Comparison of ENCODE assay signal across 11 cellular contexts in genomic region chr3:48434591-48435222, GRCh38. TPM values are rescaled to one million over a fixed set of nuclear protein-coding genes. Genes with fewer than 3 reads are reported as not detected.
A peak's percentile ranks its signal among the peaks of the same experiment; 100 is the strongest.
DNase-seq lines count a peak whose midpoint lies in the region; ATAC-seq and TF ChIP-seq lines count a peak whose summit lies in the region.
"Had no signal": no experiment of that assay in that cellular context is flagged by ENCODE, and none has a peak within 500 bp of the region (broad histone marks: within the 10 kb centered on the region; RNA-seq: fewer than 3 reads in every experiment).

No MANE protein-coding gene starts in this region.

- H3K9me3 ChIP-seq in esophagus squamous epithelium (no peaks in the 10 kb centered on the region), stomach smooth muscle (ENCODE audit: control insufficient read depth in 2 of 2, low read length in 2 of 2) (no peaks in the 10 kb centered on the region)
- H3K9me3 ChIP-seq: heart left ventricle had no signal

- peak overlapping the region; percentile 95 to 98 (median 96) for H3K27ac ChIP-seq in esophagus squamous epithelium
- H3K27ac ChIP-seq in stomach smooth muscle (ENCODE audit: low read length): peak overlapping the region; percentile 70

- H3K4me1 Mint-ChIP-seq in activated naive CD8-positive, alpha-beta T cell treated with anti-CD3 and anti-CD28 coated beads for 36 hours: peaks cover 19% of the 10 kb centered on the region

- H3K36me3 Mint-ChIP-seq in activated naive CD8-positive, alpha-beta T cell treated with anti-CD3 and anti-CD28 coated beads for 36 hours: peaks cover 14% of the 10 kb centered on the region

- H3K36me3 ChIP-seq in esophagus squamous epithelium: peaks cover 0 to 11% (median 0%) of the 10 kb centered on the region in 3 donors
- H3K36me3 ChIP-seq in stomach smooth muscle (ENCODE audit: control insufficient read depth in 2 of 2, insufficient read depth in 2 of 2, low read length in 2 of 2): peaks cover 12 to 15% of the 10 kb centered on the region in 2 donors

- no peak for TF ChIP-seq POLR2A in esophagus squamous epithelium (IDR thresholded peaks at IDR 0.05)

- no peak for ATAC-seq in HG03159 (IDR thresholded peaks at IDR 0.05; ENCODE audit: unreplicated experiment)
- no peak for ATAC-seq in GM18502 (IDR thresholded peaks at IDR 0.05; ENCODE audit: poor library complexity, unreplicated experiment)
- ATAC-seq: Panc1 had no signal

- intact Hi-C loops in esophagus squamous epithelium (cut with DNase I): loop anchor here (2.0 to 5.0 kb wide), 2 partner anchors 162 to 242 kb away; no protein-coding TSS in a partner anchor

- H3K9ac ChIP-seq in stomach smooth muscle (ENCODE audit: low read length in 2 of 2): peak overlapping the region in 1 of 2 donors; percentile 51

- no peak overlapping the region for H3K27ac Mint-ChIP-seq in activated naive CD8-positive, alpha-beta T cell treated with anti-CD3 and anti-CD28 coated beads for 36 hours

- H3K9me3 Mint-ChIP-seq in activated naive CD8-positive, alpha-beta T cell treated with anti-CD3 and anti-CD28 coated beads for 36 hours: no peaks in the 10 kb centered on the region
- H3K9me3 Mint-ChIP-seq: stimulated activated naive CD8-positive, alpha-beta T cell treated with anti-CD3 and anti-CD28 coated beads, Interleukin-15, Interleukin-2, amounts not matched to agents 100 ng/mL and 50 ng/mL, for 24 hours had no signal

- no peaks in the 10 kb centered on the region for H3K27me3 ChIP-seq in esophagus squamous epithelium
- no peaks in the 10 kb centered on the region for H3K27me3 ChIP-seq in stomach smooth muscle (ENCODE audit: control insufficient read depth in 1 of 2, insufficient read depth in 2 of 2, low read length in 2 of 2)
- H3K27me3 ChIP-seq: heart left ventricle had no signal

- H3K4me3 ChIP-seq in esophagus squamous epithelium (no peak overlapping the region), stomach smooth muscle (ENCODE audit: low read length in 2 of 2) (no peak overlapping the region)
- H3K4me3 ChIP-seq: heart left ventricle had no signal

- DNase-seq in activated naive CD8-positive, alpha-beta T cell treated with anti-CD3 and anti-CD28 coated beads for 36 hours: peak; percentile 16
- no peak for DNase-seq in esophagus squamous epithelium (lab: John Stamatoyannopoulos, UW)
- DNase-seq in NCI-H1092 (lab: John Stamatoyannopoulos, UW): no peak
- DNase-seq: DMS 273 treated with DMSO at 0.1 percent for 48 hours, heart left ventricle, NCI-H2107 had no signal

- TF ChIP-seq CTCF in esophagus squamous epithelium (IDR thresholded peaks at IDR 0.05): no peak

- no peaks in the 10 kb centered on the region for H3K27me3 Mint-ChIP-seq in activated naive CD8-positive, alpha-beta T cell treated with anti-CD3 and anti-CD28 coated beads for 36 hours
- H3K27me3 Mint-ChIP-seq: stimulated activated naive CD8-positive, alpha-beta T cell treated with anti-CD3 and anti-CD28 coated beads, Interleukin-15, Interleukin-2, amounts not matched to agents 100 ng/mL and 50 ng/mL, for 24 hours had no signal

- WGBS in esophagus squamous epithelium, 2 donors: 27 to 65% methylated on average over 10 to 14 of the region's 15 CpGs

- H3K4me1 ChIP-seq in esophagus squamous epithelium (peaks cover 56 to 82% (median 68%) of the 10 kb centered on the region in 3 donors), stomach smooth muscle (ENCODE audit: control insufficient read depth, insufficient read depth, low read length) (peaks cover 64% of the 10 kb centered on the region)

- H3K4me3 Mint-ChIP-seq in activated naive CD8-positive, alpha-beta T cell treated with anti-CD3 and anti-CD28 coated beads for 36 hours: no peak overlapping the region
- H3K4me3 Mint-ChIP-seq: stimulated activated naive CD8-positive, alpha-beta T cell treated with anti-CD3 and anti-CD28 coated beads, Interleukin-15, Interleukin-2, amounts not matched to agents 100 ng/mL and 50 ng/mL, for 24 hours had no signal

RNA-seq across cellular contexts. Expression of gene PLXNB1, which starts 4.8 kb away (rescaled TPM):
- total RNA-seq in activated naive CD8-positive, alpha-beta T cell treated with anti-CD3 and anti-CD28 coated beads for 36 hours: 1 to 10 TPM; 1.6 to 2.4 TPM
- total RNA-seq in esophagus squamous epithelium: 100 to 1,000 TPM in 3 of 4 donors, 10 to 100 TPM in 1; 57.7 to 215 (median 128) TPM

RNA-seq across cellular contexts. Expression of gene CCDC51, which starts 5.2 kb away (rescaled TPM):
- total RNA-seq in activated naive CD8-positive, alpha-beta T cell treated with anti-CD3 and anti-CD28 coated beads for 36 hours: 10 to 100 TPM; 28.2 to 29.5 TPM
- 10 to 100 TPM; 15.1 to 31.3 (median 18.2) TPM for total RNA-seq in esophagus squamous epithelium

RNA-seq across cellular contexts. Expression of gene TMA7, which starts 5.3 kb away (rescaled TPM):
- total RNA-seq in activated naive CD8-positive, alpha-beta T cell treated with anti-CD3 and anti-CD28 coated beads for 36 hours: 100 to 1,000 TPM; 398 to 421 TPM
- 100 to 1,000 TPM; 293 to 431 (median 357) TPM for total RNA-seq in esophagus squamous epithelium

RNA-seq across cellular contexts. Expression of gene ATRIP, which starts 11.8 kb away (rescaled TPM):
- 10 to 100 TPM; 17.3 to 17.9 TPM for total RNA-seq in activated naive CD8-positive, alpha-beta T cell treated with anti-CD3 and anti-CD28 coated beads for 36 hours
- 1 to 10 TPM; 4.8 to 8.9 (median 7.1) TPM for total RNA-seq in esophagus squamous epithelium

Comparison
In these comparisons a context has a peak if more than half of its experiments do, and no peak if none do; other contexts are left out.
1. RNA of gene PLXNB1, which starts 4.8 kb away (total RNA-seq): 57.7 to 215 TPM in esophagus squamous epithelium; 1.6 to 2.4 TPM in activated naive CD8-positive, alpha-beta T cell treated with anti-CD3 and anti-CD28 coated beads for 36 hours; every median in the first group is over 10 times any median in the second.